21 cellular contexts compared by ENCODE assay signal in genomic region chr11:102456381-102456780, GRCh38. TPM values are rescaled to one million over a fixed set of nuclear protein-coding genes. Genes with fewer than 3 reads are reported as not detected.
DNase-seq lines count a peak whose midpoint lies in the region; ATAC-seq, FAIRE-seq and TF ChIP-seq lines count a peak whose summit lies in the region.
"Had no signal": no experiment of that assay in that cellular context is flagged by ENCODE, and none has a peak within 500 bp of the region (broad histone marks: within the 10 kb centered on the region; RNA-seq: fewer than 3 reads in every experiment).

No MANE protein-coding gene starts in this region.

- peak overlapping the region; percentile 58 for H3K27ac Mint-ChIP-seq in stimulated activated memory B cell treated with anti-CD40 and anti-IgM and Interleukin-4, amounts not matched to agents 10 μg/mL and 1 μg/mL and 100 μg/mL, for 72 hours
- H3K27ac Mint-ChIP-seq: H9 had no signal

- DNase-seq in HL-60 (ENCODE audit: low read depth in 1 of 2, low spot score in 1 of 2) (peak; percentile 81 to 85), PC-3 (no peak), epithelial cell of esophagus (ENCODE audit: low read depth) (peak; percentile 87), NCI-H345 (lab: John Stamatoyannopoulos, UW) (no peak), D721Med (ENCODE audit: insufficient read length, low spot score) (no peak), smooth muscle cell (lab: John Stamatoyannopoulos, UW; ENCODE audit: unreplicated experiment) (no peak)
- DNase-seq: activated CD4-positive, alpha-beta T cell treated with anti-CD3 and anti-CD28 coated beads, Interleukin-2, amount 50 U/mL, for 1 hour; activated naive CD8-positive, alpha-beta T cell treated with anti-CD3 and anti-CD28 coated beads, Interleukin-2, amount 10 ng/mL, durations not matched to agents 7 days and 5 days; activated T-cell treated with anti-CD3 and anti-CD28 coated beads, Interleukin-2, amount 50 U/mL, for 24 hours; C1 segment of cervical spinal cord; caudate nucleus; DND-41; H9; kidney; NCI-H146; NCI-H526 treated with DMSO at 0.1 percent for 48 hours; SHP77; stimulated activated naive CD4-positive, alpha-beta T cell treated with Interleukin-2 at 50 U/mL for 16 hours had no signal

- H3K27ac ChIP-seq in HL-60 (replicated peaks) (peak overlapping the region; percentile 66), PC-3 (ENCODE audit: low read length) (no peak overlapping the region), smooth muscle cell (ENCODE audit: low read depth) (no peak overlapping the region)

- H3K4me1 ChIP-seq in PC-3 (ENCODE audit: insufficient read depth, low read length): peaks cover 39% of the 10 kb centered on the region
- H3K4me1 ChIP-seq in smooth muscle cell (ENCODE audit: low read depth): peaks cover 17% of the 10 kb centered on the region

- POLR2A ChIA-PET in PC-3 (lab: Charles Lee; ENCODE audit: unreplicated experiment): no interaction called here

- H3K79me2 ChIP-seq in PC-3 (ENCODE audit: low read length): peaks cover 21% of the 10 kb centered on the region
- H3K79me2 ChIP-seq in smooth muscle cell (ENCODE audit: low read depth): peaks cover 4% of the 10 kb centered on the region

- H3K36me3 Mint-ChIP-seq in stimulated activated memory B cell treated with anti-CD40 and anti-IgM and Interleukin-4, amounts not matched to agents 10 μg/mL and 1 μg/mL and 100 μg/mL, for 72 hours: no peaks in the 10 kb centered on the region

- intact Hi-C loops in PC-3 (cut with micrococcal nuclease): no loop called here

- no peak overlapping the region for H3K4me3 ChIP-seq in HL-60 (replicated peaks; ENCODE audit: insufficient read depth, low read length)
- no peak overlapping the region for H3K4me3 ChIP-seq in PC-3 (ENCODE audit: low read length)
- H3K4me3 ChIP-seq in epithelial cell of esophagus (ENCODE audit: low read length): no peak overlapping the region
- H3K4me3 ChIP-seq in smooth muscle cell: no peak overlapping the region

- 44% methylated on average over 2 of the region's 2 CpGs for WGBS in smooth muscle cell (ENCODE audit: low lambda C conversion rate)

- H3K27me3 Mint-ChIP-seq in stimulated activated memory B cell treated with anti-CD40 and anti-IgM and Interleukin-4, amounts not matched to agents 10 μg/mL and 1 μg/mL and 100 μg/mL, for 72 hours: no peaks in the 10 kb centered on the region
- H3K27me3 Mint-ChIP-seq: activated naive CD8-positive, alpha-beta T cell treated with anti-CD3 and anti-CD28 coated beads, Interleukin-2, amount 10 ng/mL, durations not matched to agents 7 days and 5 days; activated T-cell treated with anti-CD3 and anti-CD28 coated beads, Interleukin-2, amount 50 U/mL, for 24 hours had no signal

- H4K20me1 ChIP-seq in PC-3 (ENCODE audit: low read length) (no peaks in the 10 kb centered on the region), smooth muscle cell (ENCODE audit: low read depth) (no peaks in the 10 kb centered on the region)

- peaks cover 43% of the 10 kb centered on the region for H3K4me1 Mint-ChIP-seq in stimulated activated memory B cell treated with anti-CD40 and anti-IgM and Interleukin-4, amounts not matched to agents 10 μg/mL and 1 μg/mL and 100 μg/mL, for 72 hours

- ATAC-seq in PC-3: no peak
- no peak for ATAC-seq in stimulated activated memory B cell treated with anti-CD40 and anti-IgM and Interleukin-4, amounts not matched to agents 10 μg/mL and 1 μg/mL and 100 μg/mL, for 72 hours
- no peak for ATAC-seq in HG03520 (IDR thresholded peaks at IDR 0.05; ENCODE audit: unreplicated experiment)

- no peaks in the 10 kb centered on the region for H3K9me3 Mint-ChIP-seq in stimulated activated memory B cell treated with anti-CD40 and anti-IgM and Interleukin-4, amounts not matched to agents 10 μg/mL and 1 μg/mL and 100 μg/mL, for 72 hours
- H3K9me3 Mint-ChIP-seq: activated naive CD8-positive, alpha-beta T cell treated with anti-CD3 and anti-CD28 coated beads, Interleukin-2, amount 10 ng/mL, durations not matched to agents 7 days and 5 days; activated T-cell treated with anti-CD3 and anti-CD28 coated beads, Interleukin-2, amount 50 U/mL, for 24 hours; H9 had no signal

- H3K9me2 ChIP-seq in PC-3 (replicated peaks; ENCODE audit: low read length): no peaks in the 10 kb centered on the region

- H3K4me3 Mint-ChIP-seq in stimulated activated memory B cell treated with anti-CD40 and anti-IgM and Interleukin-4, amounts not matched to agents 10 μg/mL and 1 μg/mL and 100 μg/mL, for 72 hours: no peak overlapping the region
- H3K4me3 Mint-ChIP-seq: activated naive CD8-positive, alpha-beta T cell treated with anti-CD3 and anti-CD28 coated beads, Interleukin-2, amount 10 ng/mL, durations not matched to agents 7 days and 5 days; activated T-cell treated with anti-CD3 and anti-CD28 coated beads, Interleukin-2, amount 50 U/mL, for 24 hours; H9 had no signal

- no TSS peak for BruUV-seq in PC-3 (replicated peaks; lab: Mats Ljungman, UMichigan)

- no peak for TF ChIP-seq CTCF in HL-60 (IDR thresholded peaks at IDR 0.05; ENCODE audit: insufficient read depth, low read length)
- no peak for TF ChIP-seq CTCF in PC-3 (conservative IDR thresholded peaks at IDR 0.05; ENCODE audit: low read depth, low read length)
- TF ChIP-seq CTCF in epithelial cell of esophagus (IDR thresholded peaks at IDR 0.05; ENCODE audit: insufficient read depth, low read depth, low read length, missing control alignments): no peak
- no peak for TF ChIP-seq CTCF in D721Med (IDR thresholded peaks at IDR 0.05; ENCODE audit: insufficient read depth, missing control alignments)
- no peak for TF ChIP-seq CTCF in smooth muscle cell (IDR thresholded peaks at IDR 0.05; ENCODE audit: borderline replicate concordance, insufficient read depth, poor library complexity, severe bottlenecking)

- H3K9me3 ChIP-seq in PC-3 (ENCODE audit: low read length): no peaks in the 10 kb centered on the region
- no peaks in the 10 kb centered on the region for H3K9me3 ChIP-seq in smooth muscle cell (replicated peaks; ENCODE audit: low read depth)

- no peak for FAIRE-seq in D721Med (lab: Jason Lieb, UNC)
- FAIRE-seq: kidney, urothelium cell line had no signal

- no peak overlapping the region for H2AFZ ChIP-seq in PC-3 (ENCODE audit: low read length)
- H2AFZ ChIP-seq in smooth muscle cell (ENCODE audit: low read depth): no peak overlapping the region

- H3K4me2 ChIP-seq in PC-3 (ENCODE audit: low read length): peak overlapping the region; percentile 10; the same call in 1 of the 2 replicates
- no peak overlapping the region for H3K4me2 ChIP-seq in smooth muscle cell

- H3K9ac ChIP-seq in PC-3 (ENCODE audit: low read length) (no peak overlapping the region), smooth muscle cell (ENCODE audit: low read depth) (no peak overlapping the region)

- CTCF ChIA-PET in PC-3 (lab: Charles Lee): no interaction called here

- no peaks in the 10 kb centered on the region for H3K27me3 ChIP-seq in HL-60 (ENCODE audit: insufficient read depth, poor library complexity, severe bottlenecking)
- H3K27me3 ChIP-seq in PC-3 (ENCODE audit: low read length): no peaks in the 10 kb centered on the region
- H3K27me3 ChIP-seq in smooth muscle cell (ENCODE audit: low read depth): no peaks in the 10 kb centered on the region

- H3F3A ChIP-seq in PC-3 (ENCODE audit: low read length, unreplicated experiment): no peaks in the 10 kb centered on the region
- H3F3A ChIP-seq in smooth muscle cell (ENCODE audit: low read depth): peaks cover 7% of the 10 kb centered on the region

- H3K36me3 ChIP-seq in PC-3 (ENCODE audit: low read depth, low read length) (no peaks in the 10 kb centered on the region), smooth muscle cell (ENCODE audit: low read depth) (no peaks in the 10 kb centered on the region)

RNA-seq across cellular contexts. Expression of gene TMEM123, which starts 3.8 kb away (rescaled TPM):
- 136 and 163 TPM in 2 replicates for total RNA-seq in PC-3 (2014; rRNA removed)
- total RNA-seq in smooth muscle cell: 77.6 and 78.8 TPM in 2 replicates
- polyA plus RNA-seq in smooth muscle cell: 38.8 and 55.8 TPM in 2 replicates

Comparison
In these comparisons a context has a peak if more than half of its experiments do, and no peak if none do; other contexts are left out.
1. DNase-seq: peak in HL-60 (2 of 2) and epithelial cell of esophagus (single experiment); none in PC-3 (single experiment), NCI-H345 (single experiment), D721Med (single experiment) and smooth muscle cell (single experiment).